In genomic region chr19:17554968-17555479, GRCh38 we compare ENCODE assay signal across 8 cellular contexts. TPM values are rescaled to one million over a fixed set of nuclear protein-coding genes. Genes with fewer than 3 reads are reported as not detected.
A peak's percentile ranks its signal among the peaks of the same experiment; 100 is the strongest.
DNase-seq lines count a peak whose midpoint lies in the region; FAIRE-seq and TF ChIP-seq lines count a peak whose summit lies in the region.

No MANE protein-coding gene starts in this region.

- H3K27me3 ChIP-seq in muscle layer of duodenum (ENCODE audit: low read depth, low read length): no peaks in the 10 kb centered on the region

- CTCF ChIA-PET in AG04449 (lab: Yijun Ruan, JAX): interaction anchor here (4.5 kb wide), 1 partner anchor 18 kb away, joined by 30 read pairs; no protein-coding TSS in a partner anchor
- CTCF ChIA-PET in MCF 10A (lab: Yijun Ruan, JAX): interaction anchor here (0.6 to 1.2 kb wide), 2 partner anchors 30 to 305 kb away, joined by 4 to 7 read pairs; partner anchors contain the start of gene RPL18A

- no TSS peak for BruUV-seq in MCF 10A (replicated peaks; lab: Mats Ljungman, UMichigan)

- H3K4me1 ChIP-seq in muscle layer of duodenum (ENCODE audit: control insufficient read depth in 1 of 2, insufficient read depth in 2 of 2, low read length in 2 of 2): peaks cover 3 to 4% of the 10 kb centered on the region in 2 donors

- POLR2A ChIA-PET in AG04449 (lab: Yijun Ruan, JAX): no interaction called here
- POLR2A ChIA-PET in MCF 10A (lab: Yijun Ruan, JAX): interaction anchor here (3.1 kb wide), 1 partner anchor 44 kb away, joined by 19 read pairs; the partner anchor contains the start of gene PGLS

- intact Hi-C loops in MCF 10A (cut with micrococcal nuclease): no loop called here

- H3K36me3 ChIP-seq in muscle layer of duodenum (ENCODE audit: control insufficient read depth in 1 of 2, insufficient read depth in 2 of 2, low read length in 2 of 2): peaks cover 7 to 13% of the 10 kb centered on the region in 2 donors

- H3K9me3 ChIP-seq in muscle layer of duodenum (ENCODE audit: control insufficient read depth in 1 of 2, low read length in 2 of 2): no peaks in the 10 kb centered on the region

- H3K4me3 ChIP-seq in AG04449 (ENCODE audit: low read depth, low read length) (peak overlapping the region; percentile 87), HFF-Myc (replicated peaks; ENCODE audit: low read depth, low read length) (peak overlapping the region; percentile 94), muscle layer of duodenum (ENCODE audit: low read depth in 1 of 2, low read length in 2 of 2) (peak overlapping the region; percentile 45 to 99)

- DNase-seq in AG04449 (ENCODE audit: low read depth, low spot score) (no peak), HFF-Myc (ENCODE audit: extremely low read depth, low read depth) (no peak), MCF 10A (ENCODE audit: unreplicated experiment) (no peak), NCI-H1092 treated with DMSO at 0.1 percent for 48 hours (lab: John Stamatoyannopoulos, UW) (no peak), NOMO-1 (lab: John Stamatoyannopoulos, UW; ENCODE audit: unreplicated experiment in 2 of 2) (no peak), urothelium cell line (ENCODE audit: low spot score) (no peak), midbrain (lab: John Stamatoyannopoulos, UW) (no peak)

- H3K27me3 Mint-ChIP-seq in MCF 10A (ENCODE audit: insufficient read depth, unreplicated experiment): no peaks in the 10 kb centered on the region

- no peaks in the 10 kb centered on the region for H3K9me3 Mint-ChIP-seq in MCF 10A (ENCODE audit: unreplicated experiment)

- H3K36me3 Mint-ChIP-seq in MCF 10A (ENCODE audit: insufficient read depth, unreplicated experiment): peaks cover 19% of the 10 kb centered on the region

- peak overlapping the region; percentile 86 for H3K4me3 Mint-ChIP-seq in MCF 10A (ENCODE audit: unreplicated experiment)

- H3K27ac Mint-ChIP-seq in MCF 10A (ENCODE audit: low read depth, unreplicated experiment): peak overlapping the region; percentile 67

- FAIRE-seq in urothelium cell line (lab: Jason Lieb, UNC): no peak

- no peak for TF ChIP-seq CTCF in AG04449 (IDR thresholded peaks at IDR 0.05; ENCODE audit: insufficient read depth, low read length, missing control alignments)
- TF ChIP-seq CTCF in HFF-Myc (IDR thresholded peaks at IDR 0.05; ENCODE audit: low read depth, low read length, missing control alignments): no peak
- TF ChIP-seq CTCF in MCF 10A (IDR thresholded peaks at IDR 0.05; ENCODE audit: unreplicated experiment): no peak

- H3K27ac ChIP-seq in muscle layer of duodenum (ENCODE audit: low read length): no peak overlapping the region

- peaks cover 15% of the 10 kb centered on the region for H3K4me1 Mint-ChIP-seq in MCF 10A (ENCODE audit: insufficient read depth, unreplicated experiment)

RNA-seq across cellular contexts. Expression of gene COLGALT1, which starts 0.4 kb away (rescaled TPM):
- 103 and 107 TPM in 2 replicates for total RNA-seq in MCF 10A (2022)

RNA-seq across cellular contexts. Expression of gene PGLS, which starts 43.6 kb away (rescaled TPM):
- 115 and 143 TPM in 2 replicates for total RNA-seq in MCF 10A (2022)
